In the genomic region with DNA sequence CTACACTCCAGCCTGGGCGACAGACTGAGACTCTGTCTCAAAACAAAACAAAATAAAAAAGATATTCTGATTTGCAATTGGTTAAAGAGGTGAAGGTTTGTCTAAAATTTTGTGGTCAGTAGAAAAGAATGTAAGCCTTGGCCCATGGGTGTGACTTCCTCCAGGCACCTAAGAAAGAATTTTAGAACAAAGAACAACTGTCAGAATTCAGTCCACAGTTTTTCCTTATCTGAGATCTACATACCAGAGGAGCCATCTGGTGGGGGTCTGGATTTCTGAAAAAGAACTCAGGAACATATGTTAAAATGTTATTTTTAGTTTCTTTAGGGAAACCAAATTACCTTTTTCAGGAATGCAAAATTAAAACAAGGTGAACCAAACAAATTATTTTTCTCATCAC, we compare ENCODE assay signal across 2 cellular contexts.
TF ChIP-seq lines count a peak whose summit lies in the region.

No MANE protein-coding gene starts in this region.

TF ChIP-seq in IMR-90, 13 proteins besides CTCF, POLR2A, EP300 and RAD21:
- TF ChIP-seq BHLHE40 (IDR thresholded peaks at IDR 0.05; ENCODE audit: low read depth, low read length) (no peak), CEBPB (IDR thresholded peaks at IDR 0.05; ENCODE audit: low read depth, low read length) (no peak), MAFK (IDR thresholded peaks at IDR 0.05; ENCODE audit: low read depth, low read length) (no peak), SMC3 (IDR thresholded peaks at IDR 0.05; ENCODE audit: low read depth, low read length) (no peak), RFX5 (IDR thresholded peaks at IDR 0.05; ENCODE audit: low read depth, low read length) (no peak), CHD1 (IDR thresholded peaks at IDR 0.05; ENCODE audit: low read depth, low read length) (no peak), RCOR1 (IDR thresholded peaks at IDR 0.05; ENCODE audit: insufficient replicate concordance, low read length) (no peak), MXI1 (IDR thresholded peaks at IDR 0.05; ENCODE audit: borderline replicate concordance, low read depth, low read length) (no peak), FOS (IDR thresholded peaks at IDR 0.05; ENCODE audit: low read depth, low read length) (no peak), MAZ (IDR thresholded peaks at IDR 0.05; ENCODE audit: borderline replicate concordance, low read depth, low read length) (no peak), NFE2L2 (IDR thresholded peaks at IDR 0.05; ENCODE audit: low read depth, low read length) (no peak)
- TF ChIP-seq, protein P1, sequence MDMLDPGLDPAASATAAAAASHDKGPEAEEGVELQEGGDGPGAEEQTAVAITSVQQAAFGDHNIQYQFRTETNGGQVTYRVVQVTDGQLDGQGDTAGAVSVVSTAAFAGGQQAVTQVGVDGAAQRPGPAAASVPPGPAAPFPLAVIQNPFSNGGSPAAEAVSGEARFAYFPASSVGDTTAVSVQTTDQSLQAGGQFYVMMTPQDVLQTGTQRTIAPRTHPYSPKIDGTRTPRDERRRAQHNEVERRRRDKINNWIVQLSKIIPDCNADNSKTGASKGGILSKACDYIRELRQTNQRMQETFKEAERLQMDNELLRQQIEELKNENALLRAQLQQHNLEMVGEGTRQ (IDR thresholded peaks at IDR 0.05; ENCODE audit: low read depth, low read length): no peak
- TF ChIP-seq, protein P2, sequence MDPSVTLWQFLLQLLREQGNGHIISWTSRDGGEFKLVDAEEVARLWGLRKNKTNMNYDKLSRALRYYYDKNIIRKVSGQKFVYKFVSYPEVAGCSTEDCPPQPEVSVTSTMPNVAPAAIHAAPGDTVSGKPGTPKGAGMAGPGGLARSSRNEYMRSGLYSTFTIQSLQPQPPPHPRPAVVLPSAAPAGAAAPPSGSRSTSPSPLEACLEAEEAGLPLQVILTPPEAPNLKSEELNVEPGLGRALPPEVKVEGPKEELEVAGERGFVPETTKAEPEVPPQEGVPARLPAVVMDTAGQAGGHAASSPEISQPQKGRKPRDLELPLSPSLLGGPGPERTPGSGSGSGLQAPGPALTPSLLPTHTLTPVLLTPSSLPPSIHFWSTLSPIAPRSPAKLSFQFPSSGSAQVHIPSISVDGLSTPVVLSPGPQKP (IDR thresholded peaks at IDR 0.05; ENCODE audit: borderline replicate concordance, low read depth, low read length): no peak

TF ChIP-seq in WTC11, 78 proteins besides CTCF, POLR2A, EP300 and RAD21:
- TF ChIP-seq, protein P3, sequence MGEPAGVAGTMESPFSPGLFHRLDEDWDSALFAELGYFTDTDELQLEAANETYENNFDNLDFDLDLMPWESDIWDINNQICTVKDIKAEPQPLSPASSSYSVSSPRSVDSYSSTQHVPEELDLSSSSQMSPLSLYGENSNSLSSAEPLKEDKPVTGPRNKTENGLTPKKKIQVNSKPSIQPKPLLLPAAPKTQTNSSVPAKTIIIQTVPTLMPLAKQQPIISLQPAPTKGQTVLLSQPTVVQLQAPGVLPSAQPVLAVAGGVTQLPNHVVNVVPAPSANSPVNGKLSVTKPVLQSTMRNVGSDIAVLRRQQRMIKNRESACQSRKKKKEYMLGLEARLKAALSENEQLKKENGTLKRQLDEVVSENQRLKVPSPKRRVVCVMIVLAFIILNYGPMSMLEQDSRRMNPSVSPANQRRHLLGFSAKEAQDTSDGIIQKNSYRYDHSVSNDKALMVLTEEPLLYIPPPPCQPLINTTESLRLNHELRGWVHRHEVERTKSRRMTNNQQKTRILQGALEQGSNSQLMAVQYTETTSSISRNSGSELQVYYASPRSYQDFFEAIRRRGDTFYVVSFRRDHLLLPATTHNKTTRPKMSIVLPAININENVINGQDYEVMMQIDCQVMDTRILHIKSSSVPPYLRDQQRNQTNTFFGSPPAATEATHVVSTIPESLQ (CRISPR knock-in tag; IDR thresholded peaks at IDR 0.05): no peak
- TF ChIP-seq PRRX2 (CRISPR knock-in tag; IDR thresholded peaks at IDR 0.05): no peak
- TF ChIP-seq, protein P4, sequence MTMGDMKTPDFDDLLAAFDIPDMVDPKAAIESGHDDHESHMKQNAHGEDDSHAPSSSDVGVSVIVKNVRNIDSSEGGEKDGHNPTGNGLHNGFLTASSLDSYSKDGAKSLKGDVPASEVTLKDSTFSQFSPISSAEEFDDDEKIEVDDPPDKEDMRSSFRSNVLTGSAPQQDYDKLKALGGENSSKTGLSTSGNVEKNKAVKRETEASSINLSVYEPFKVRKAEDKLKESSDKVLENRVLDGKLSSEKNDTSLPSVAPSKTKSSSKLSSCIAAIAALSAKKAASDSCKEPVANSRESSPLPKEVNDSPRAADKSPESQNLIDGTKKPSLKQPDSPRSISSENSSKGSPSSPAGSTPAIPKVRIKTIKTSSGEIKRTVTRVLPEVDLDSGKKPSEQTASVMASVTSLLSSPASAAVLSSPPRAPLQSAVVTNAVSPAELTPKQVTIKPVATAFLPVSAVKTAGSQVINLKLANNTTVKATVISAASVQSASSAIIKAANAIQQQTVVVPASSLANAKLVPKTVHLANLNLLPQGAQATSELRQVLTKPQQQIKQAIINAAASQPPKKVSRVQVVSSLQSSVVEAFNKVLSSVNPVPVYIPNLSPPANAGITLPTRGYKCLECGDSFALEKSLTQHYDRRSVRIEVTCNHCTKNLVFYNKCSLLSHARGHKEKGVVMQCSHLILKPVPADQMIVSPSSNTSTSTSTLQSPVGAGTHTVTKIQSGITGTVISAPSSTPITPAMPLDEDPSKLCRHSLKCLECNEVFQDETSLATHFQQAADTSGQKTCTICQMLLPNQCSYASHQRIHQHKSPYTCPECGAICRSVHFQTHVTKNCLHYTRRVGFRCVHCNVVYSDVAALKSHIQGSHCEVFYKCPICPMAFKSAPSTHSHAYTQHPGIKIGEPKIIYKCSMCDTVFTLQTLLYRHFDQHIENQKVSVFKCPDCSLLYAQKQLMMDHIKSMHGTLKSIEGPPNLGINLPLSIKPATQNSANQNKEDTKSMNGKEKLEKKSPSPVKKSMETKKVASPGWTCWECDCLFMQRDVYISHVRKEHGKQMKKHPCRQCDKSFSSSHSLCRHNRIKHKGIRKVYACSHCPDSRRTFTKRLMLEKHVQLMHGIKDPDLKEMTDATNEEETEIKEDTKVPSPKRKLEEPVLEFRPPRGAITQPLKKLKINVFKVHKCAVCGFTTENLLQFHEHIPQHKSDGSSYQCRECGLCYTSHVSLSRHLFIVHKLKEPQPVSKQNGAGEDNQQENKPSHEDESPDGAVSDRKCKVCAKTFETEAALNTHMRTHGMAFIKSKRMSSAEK (CRISPR knock-in tag; IDR thresholded peaks at IDR 0.05; ENCODE audit: borderline replicate concordance): no peak
- TF ChIP-seq, protein P5, sequence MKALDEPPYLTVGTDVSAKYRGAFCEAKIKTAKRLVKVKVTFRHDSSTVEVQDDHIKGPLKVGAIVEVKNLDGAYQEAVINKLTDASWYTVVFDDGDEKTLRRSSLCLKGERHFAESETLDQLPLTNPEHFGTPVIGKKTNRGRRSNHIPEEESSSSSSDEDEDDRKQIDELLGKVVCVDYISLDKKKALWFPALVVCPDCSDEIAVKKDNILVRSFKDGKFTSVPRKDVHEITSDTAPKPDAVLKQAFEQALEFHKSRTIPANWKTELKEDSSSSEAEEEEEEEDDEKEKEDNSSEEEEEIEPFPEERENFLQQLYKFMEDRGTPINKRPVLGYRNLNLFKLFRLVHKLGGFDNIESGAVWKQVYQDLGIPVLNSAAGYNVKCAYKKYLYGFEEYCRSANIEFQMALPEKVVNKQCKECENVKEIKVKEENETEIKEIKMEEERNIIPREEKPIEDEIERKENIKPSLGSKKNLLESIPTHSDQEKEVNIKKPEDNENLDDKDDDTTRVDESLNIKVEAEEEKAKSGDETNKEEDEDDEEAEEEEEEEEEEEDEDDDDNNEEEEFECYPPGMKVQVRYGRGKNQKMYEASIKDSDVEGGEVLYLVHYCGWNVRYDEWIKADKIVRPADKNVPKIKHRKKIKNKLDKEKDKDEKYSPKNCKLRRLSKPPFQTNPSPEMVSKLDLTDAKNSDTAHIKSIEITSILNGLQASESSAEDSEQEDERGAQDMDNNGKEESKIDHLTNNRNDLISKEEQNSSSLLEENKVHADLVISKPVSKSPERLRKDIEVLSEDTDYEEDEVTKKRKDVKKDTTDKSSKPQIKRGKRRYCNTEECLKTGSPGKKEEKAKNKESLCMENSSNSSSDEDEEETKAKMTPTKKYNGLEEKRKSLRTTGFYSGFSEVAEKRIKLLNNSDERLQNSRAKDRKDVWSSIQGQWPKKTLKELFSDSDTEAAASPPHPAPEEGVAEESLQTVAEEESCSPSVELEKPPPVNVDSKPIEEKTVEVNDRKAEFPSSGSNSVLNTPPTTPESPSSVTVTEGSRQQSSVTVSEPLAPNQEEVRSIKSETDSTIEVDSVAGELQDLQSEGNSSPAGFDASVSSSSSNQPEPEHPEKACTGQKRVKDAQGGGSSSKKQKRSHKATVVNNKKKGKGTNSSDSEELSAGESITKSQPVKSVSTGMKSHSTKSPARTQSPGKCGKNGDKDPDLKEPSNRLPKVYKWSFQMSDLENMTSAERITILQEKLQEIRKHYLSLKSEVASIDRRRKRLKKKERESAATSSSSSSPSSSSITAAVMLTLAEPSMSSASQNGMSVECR (CRISPR knock-in tag; IDR thresholded peaks at IDR 0.05; ENCODE audit: borderline replicate concordance): no peak
- no peak for TF ChIP-seq KAT7 (CRISPR knock-in tag; IDR thresholded peaks at IDR 0.05; ENCODE audit: borderline replicate concordance)
- TF ChIP-seq HMGA2 (CRISPR knock-in tag; IDR thresholded peaks at IDR 0.05): no peak
- TF ChIP-seq, protein P6, sequence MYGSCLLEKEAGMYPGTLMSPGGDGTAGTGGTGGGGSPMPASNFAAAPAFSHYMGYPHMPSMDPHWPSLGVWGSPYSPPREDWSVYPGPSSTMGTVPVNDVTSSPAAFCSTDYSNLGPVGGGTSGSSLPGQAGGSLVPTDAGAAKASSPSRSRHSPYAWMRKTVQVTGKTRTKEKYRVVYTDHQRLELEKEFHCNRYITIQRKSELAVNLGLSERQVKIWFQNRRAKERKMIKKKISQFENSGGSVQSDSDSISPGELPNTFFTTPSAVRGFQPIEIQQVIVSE (CRISPR knock-in tag; IDR thresholded peaks at IDR 0.05; ENCODE audit: borderline replicate concordance): no peak
- TF ChIP-seq IRF2 (CRISPR knock-in tag; IDR thresholded peaks at IDR 0.05; ENCODE audit: borderline replicate concordance, low read depth): no peak
- no peak for TF ChIP-seq JUN (CRISPR knock-in tag; IDR thresholded peaks at IDR 0.05)
- no peak for TF ChIP-seq TCF7 (CRISPR knock-in tag; IDR thresholded peaks at IDR 0.05; ENCODE audit: low read depth)
